19 cellular contexts compared by ENCODE assay signal in genomic region chr7:69661342-69661741, GRCh38.
DNase-seq lines count a peak whose midpoint lies in the region; ATAC-seq and TF ChIP-seq lines count a peak whose summit lies in the region.
"Had no signal": no experiment of that assay in that cellular context is flagged by ENCODE, and none has a peak within 500 bp of the region (broad histone marks: within the 10 kb centered on the region; RNA-seq: fewer than 3 reads in every experiment).

No MANE protein-coding gene starts in this region.

- no peak overlapping the region for H3K27ac Mint-ChIP-seq in activated T-helper 17 cell treated with anti-CD3 and anti-CD28 coated beads, Interleukin-2, amount 50 U/mL, for 72 hours
- H3K27ac Mint-ChIP-seq: CD4-positive, CD25-positive, alpha-beta regulatory T cell; IgD-negative memory B cell had no signal

- H3K4me3 Mint-ChIP-seq in activated T-helper 17 cell treated with anti-CD3 and anti-CD28 coated beads, Interleukin-2, amount 50 U/mL, for 72 hours = no peak overlapping the region
- H3K4me3 Mint-ChIP-seq: CD4-positive, CD25-positive, alpha-beta regulatory T cell; IgD-negative memory B cell had no signal

- TF ChIP-seq CTCF in GM13976 (IDR thresholded peaks at IDR 0.05; ENCODE audit: borderline replicate concordance, control extremely low read depth, extremely low read depth, insufficient read depth, missing control alignments) = no peak
- TF ChIP-seq CTCF in SU-DHL-6 (IDR thresholded peaks at IDR 0.05; ENCODE audit: insufficient read depth, low read length, poor library complexity, severe bottlenecking) = no peak
- TF ChIP-seq CTCF in brain microvascular endothelial cell (IDR thresholded peaks at IDR 0.05; ENCODE audit: low read depth, low read length, missing control alignments) = no peak

- peaks cover 8% of the 10 kb centered on the region for H3K27me3 Mint-ChIP-seq in activated T-helper 17 cell treated with anti-CD3 and anti-CD28 coated beads, Interleukin-2, amount 50 U/mL, for 72 hours
- H3K27me3 Mint-ChIP-seq: IgD-negative memory B cell had no signal

- H4K20me1 ChIP-seq in SU-DHL-6 (ENCODE audit: low read depth, low read length) = 0 out of 2 replicates have a peak, but pooled peaks cover 5% of the 10 kb centered on the region

- H3K27ac ChIP-seq in SU-DHL-6 (ENCODE audit: low read depth, low read length) (no peak overlapping the region), brain microvascular endothelial cell (no peak overlapping the region)
- H3K27ac ChIP-seq: GM23248, PC-9 had no signal

- no peak overlapping the region for H3K4me3 ChIP-seq in SU-DHL-6 (ENCODE audit: insufficient read depth, low read length, poor library complexity, severe bottlenecking)
- H3K4me3 ChIP-seq in brain microvascular endothelial cell (ENCODE audit: low read depth, low read length) = no peak overlapping the region
- H3K4me3 ChIP-seq: GM23248, PC-9 had no signal

- H3K9me2 ChIP-seq in SU-DHL-6 (replicated peaks; ENCODE audit: insufficient read depth, low read length) = no peaks in the 10 kb centered on the region

- no peaks in the 10 kb centered on the region for H3K4me1 Mint-ChIP-seq in activated T-helper 17 cell treated with anti-CD3 and anti-CD28 coated beads, Interleukin-2, amount 50 U/mL, for 72 hours
- H3K4me1 Mint-ChIP-seq: CD4-positive, CD25-positive, alpha-beta regulatory T cell had no signal

- no peak overlapping the region for H2AFZ ChIP-seq in SU-DHL-6 (ENCODE audit: low read depth, low read length, severe bottlenecking)
- H2AFZ ChIP-seq: GM23248, PC-9 had no signal

- H3K4me2 ChIP-seq in SU-DHL-6 (ENCODE audit: low read depth, low read length, poor library complexity, severe bottlenecking) = peak overlapping the region; percentile 82
- H3K4me2 ChIP-seq: PC-9 had no signal

- peak; percentile 34 for DNase-seq in GM13976 (ENCODE audit: low spot score)
- no peak for DNase-seq in brain microvascular endothelial cell
- no peak for DNase-seq in NCI-H69 (lab: John Stamatoyannopoulos, UW)
- DNase-seq: ACHN; Calu3; CD4-positive, CD25-positive, alpha-beta regulatory T cell; DND-41; GDM1; GM23248; MV-4-11; NCI-H1436 treated with DMSO at 0.1 percent for 48 hours; NK-92 treated with Interleukin-12 subunit alpha and Interleukin-12 subunit beta, amount 100 ng/mL, for 24 hours; PC-9; T-helper 1 cell had no signal

- no peaks in the 10 kb centered on the region for H3K36me3 ChIP-seq in SU-DHL-6 (ENCODE audit: low read length)
- H3K36me3 ChIP-seq in brain microvascular endothelial cell (replicated peaks) = no peaks in the 10 kb centered on the region

- peak; percentile 52 for ATAC-seq in GM19455 (IDR thresholded peaks at IDR 0.05; ENCODE audit: unreplicated experiment)
- peak; percentile 50 for ATAC-seq in HG03521 (IDR thresholded peaks at IDR 0.05; ENCODE audit: unreplicated experiment)
- ATAC-seq in activated T-helper 17 cell treated with anti-CD3 and anti-CD28 coated beads, Interleukin-2, amount 50 U/mL, for 72 hours (replicated peaks) = no peak

- in situ Hi-C loops in GM13976 (cut with MboI; ENCODE audit: low sequenced_read_pairs, unreplicated experiment) (no loop called here), brain microvascular endothelial cell (cut with HindIII; ENCODE audit: low pct_ligation_motif_present, low sequenced_read_pairs) (no loop called here)

- no peaks in the 10 kb centered on the region for H3K9me3 Mint-ChIP-seq in activated T-helper 17 cell treated with anti-CD3 and anti-CD28 coated beads, Interleukin-2, amount 50 U/mL, for 72 hours
- H3K9me3 Mint-ChIP-seq: IgD-negative memory B cell had no signal

- no peaks in the 10 kb centered on the region for H3K27me3 ChIP-seq in SU-DHL-6 (ENCODE audit: low read length)
- no peaks in the 10 kb centered on the region for H3K27me3 ChIP-seq in brain microvascular endothelial cell (replicated peaks)

- no peaks in the 10 kb centered on the region for H3K36me3 Mint-ChIP-seq in activated T-helper 17 cell treated with anti-CD3 and anti-CD28 coated beads, Interleukin-2, amount 50 U/mL, for 72 hours (ENCODE audit: low read depth)
- H3K36me3 Mint-ChIP-seq: CD4-positive, CD25-positive, alpha-beta regulatory T cell had no signal

- no peaks in the 10 kb centered on the region for H3K9me3 ChIP-seq in SU-DHL-6 (ENCODE audit: insufficient read depth, low read length)

- H3K9ac ChIP-seq in SU-DHL-6 (ENCODE audit: low read length) = no peak overlapping the region
- H3K9ac ChIP-seq: GM23248 had no signal

- peaks cover 27% of the 10 kb centered on the region for H3F3A ChIP-seq in SU-DHL-6 (ENCODE audit: insufficient read depth)

- H3K79me2 ChIP-seq in SU-DHL-6 (ENCODE audit: insufficient read depth, low read length) = peaks cover 79% of the 10 kb centered on the region
